ENCODE assay signal across 29 cellular contexts in genomic region chr10:60205741-60206140, GRCh38.
"Had no signal": no experiment of that assay in that cellular context is flagged by ENCODE, and none has a peak within 500 bp of the region (broad histone marks: within the 10 kb centered on the region; RNA-seq: fewer than 3 reads in every experiment).

No MANE protein-coding gene starts in this region.

- H3K27ac ChIP-seq: left lung, lower lobe of right lung, neural progenitor cell, neutrophil, pancreas, prostate gland, skin epidermis, suprapubic skin, thoracic aorta, tibial artery, uterus had no signal

- H3K27me3 Mint-ChIP-seq: naive B cell had no signal

- DNase-seq: hypothalamus; immature natural killer cell; kidney; left colon; left lung; lower lobe of right lung; mammary epithelial cell; mesenchymal stem cell; naive B cell; natural killer cell; nephron progenitor cell; pancreas; posterior cingulate gyrus; retina; right cardiac atrium; spleen; stimulated activated CD4-positive, alpha-beta T cell treated with anti-CD3 and anti-CD28 coated beads, Interleukin-4, amount 100 ng/mL, for 24 hours; stimulated activated naive CD4-positive, alpha-beta T cell; tibial artery; uterus had no signal

- ATAC-seq: left colon; left lung; lower lobe of right lung; natural killer cell; pancreas; right cardiac atrium; sciatic nerve; stimulated activated effector memory CD8-positive, alpha-beta T cell treated with anti-CD3 and anti-CD28 coated beads, Interleukin-12 subunit alpha, Interleukin-12 subunit beta, amount 100 ng/mL, for 72 hours had no signal

- H3K4me1 Mint-ChIP-seq: neural progenitor cell had no signal

- H3K9me3 Mint-ChIP-seq: immature natural killer cell; natural killer cell; nephron progenitor cell; neural progenitor cell; stimulated activated effector memory CD8-positive, alpha-beta T cell treated with anti-CD3 and anti-CD28 coated beads, Interleukin-12 subunit alpha, Interleukin-12 subunit beta, amount 100 ng/mL, for 72 hours; stimulated activated naive CD8-positive, alpha-beta T cell treated with anti-CD3 and anti-CD28 coated beads, Interleukin-15, Interleukin-2, amounts not matched to agents 100 ng/mL and 50 ng/mL, for 24 hours had no signal

- H3K36me3 Mint-ChIP-seq: immature natural killer cell, naive B cell, natural killer cell, neural progenitor cell had no signal

- H3K27ac Mint-ChIP-seq: immature natural killer cell; naive B cell; natural killer cell; nephron progenitor cell; neural progenitor cell; stimulated activated effector memory CD8-positive, alpha-beta T cell treated with anti-CD3 and anti-CD28 coated beads, Interleukin-12 subunit alpha, Interleukin-12 subunit beta, amount 100 ng/mL, for 72 hours; stimulated activated naive CD8-positive, alpha-beta T cell treated with anti-CD3 and anti-CD28 coated beads, Interleukin-15, Interleukin-2, amounts not matched to agents 100 ng/mL and 50 ng/mL, for 24 hours had no signal

- H3K4me3 Mint-ChIP-seq: immature natural killer cell; naive B cell; natural killer cell; nephron progenitor cell; neural progenitor cell; stimulated activated effector memory CD8-positive, alpha-beta T cell treated with anti-CD3 and anti-CD28 coated beads, Interleukin-12 subunit alpha, Interleukin-12 subunit beta, amount 100 ng/mL, for 72 hours; stimulated activated naive CD8-positive, alpha-beta T cell treated with anti-CD3 and anti-CD28 coated beads, Interleukin-15, Interleukin-2, amounts not matched to agents 100 ng/mL and 50 ng/mL, for 24 hours had no signal
